33 cellular contexts compared by ENCODE assay signal in the genomic region with DNA sequence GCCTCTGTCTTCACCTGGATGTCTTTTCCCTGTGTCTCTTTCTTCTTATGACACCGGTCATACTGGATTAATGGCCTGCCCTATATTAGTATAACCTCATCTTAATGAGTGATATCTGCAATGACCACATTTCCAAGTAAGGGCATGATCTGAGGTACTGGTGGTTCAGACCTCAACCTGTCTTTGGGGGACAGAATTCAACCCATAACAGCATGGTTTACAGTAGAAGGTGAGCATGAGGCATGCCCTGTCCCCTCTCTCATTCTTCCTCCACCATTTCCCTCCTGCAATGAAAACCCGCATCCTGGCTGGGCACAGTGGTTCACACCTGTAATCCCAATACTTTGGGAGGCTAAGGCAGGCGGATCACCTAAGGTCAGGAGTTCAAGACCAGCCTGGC. TPM values are rescaled to one million over a fixed set of nuclear protein-coding genes. Genes with fewer than 3 reads are reported as not detected.
"Had no signal": no experiment of that assay in that cellular context is flagged by ENCODE, and none has a peak within 500 bp of the region (broad histone marks: within the 10 kb centered on the region; RNA-seq: fewer than 3 reads in every experiment).

No MANE protein-coding gene starts in this region.

- H3K4me3 Mint-ChIP-seq: dendritic cell treated with granulocyte-macrophage colony-stimulating factor and Interleukin-4, amounts not matched to agents 40 ng/mL and 50 ng/mL, for 4 days; endodermal cell; nephron progenitor cell had no signal

- H3K27ac ChIP-seq: breast epithelium, heart left ventricle, pancreas, prostate gland, sigmoid colon, suprapubic skin, tibial artery, VCaP had no signal

- H3K9me3 ChIP-seq: breast epithelium, heart left ventricle, pancreas, prostate gland, sigmoid colon, suprapubic skin, tibial artery had no signal

- DNase-seq: activated CD4-positive, alpha-beta T cell treated with anti-CD3 and anti-CD28 coated beads for 48 hours; activated CD4-positive, alpha-beta T cell treated with anti-CD3 and anti-CD28 coated beads, Interleukin-2, amount 50 U/mL, for 48 hours; activated CD8-positive, alpha-beta memory T cell treated with anti-CD3 and anti-CD28 coated beads, Interleukin-2, amount 50 U/mL, for 48 hours; activated naive CD4-positive, alpha-beta T cell; activated T-cell treated with anti-CD3 and anti-CD28 coated beads, Interleukin-2, amount 50 U/mL, for 4 hours; central memory CD4-positive, alpha-beta T cell; endodermal cell; foreskin fibroblast; heart left ventricle; hypothalamus; immature natural killer cell; kidney; left colon; nephron progenitor cell; pancreas; retina; sigmoid colon; small intestine; stimulated activated CD4-positive, alpha-beta T cell treated with anti-CD3 and anti-CD28 coated beads, Interleukin-1b, Interleukin-23, amount 100 ng/mL, for 48 hours; stimulated activated CD4-positive, alpha-beta T cell treated with anti-CD3 and anti-CD28 coated beads, Interleukin-4, amount 100 ng/mL, for 4 hours; stimulated activated CD8-positive, alpha-beta memory T cell treated with anti-CD3 and anti-CD28 coated beads, Interleukin-4, amount 100 ng/mL, for 48 hours; stimulated activated naive CD4-positive, alpha-beta T cell; T-helper 9 cell; tibial artery had no signal

- H3K36me3 ChIP-seq: breast epithelium, heart left ventricle, pancreas, prostate gland, sigmoid colon, suprapubic skin, tibial artery had no signal

- H3K9me3 Mint-ChIP-seq: activated naive CD4-positive, alpha-beta T cell treated with anti-CD3 and anti-CD28 coated beads, Interleukin-2, amount 50 U/mL, for 72 hours; activated T-cell treated with anti-CD3 and anti-CD28 coated beads, Interleukin-2, amount 50 U/mL, for 4 hours; dendritic cell treated with granulocyte-macrophage colony-stimulating factor and Interleukin-4, amounts not matched to agents 40 ng/mL and 50 ng/mL, for 4 days; endodermal cell; nephron progenitor cell had no signal

- ATAC-seq: activated CD4-positive, CD25-positive, alpha-beta regulatory T cell treated with anti-CD3 and anti-CD28 coated beads, Interleukin-2, amount 50 U/mL, for 24 hours; activated naive CD4-positive, alpha-beta T cell treated with anti-CD3 and anti-CD28 coated beads, Interleukin-2, amount 50 U/mL, for 72 hours; activated T-cell treated with anti-CD3 and anti-CD28 coated beads, Interleukin-2, amount 50 U/mL, for 4 hours; esophagus mucosa; heart left ventricle; left colon; pancreas had no signal

- H3K4me3 ChIP-seq: breast epithelium, heart left ventricle, pancreas, prostate gland, sigmoid colon, suprapubic skin, tibial artery had no signal

- H3K36me3 Mint-ChIP-seq: activated naive CD4-positive, alpha-beta T cell treated with anti-CD3 and anti-CD28 coated beads, Interleukin-2, amount 50 U/mL, for 72 hours; immature natural killer cell had no signal

- H3K4me1 ChIP-seq: breast epithelium, prostate gland had no signal

- H3K27ac Mint-ChIP-seq: activated naive CD4-positive, alpha-beta T cell treated with anti-CD3 and anti-CD28 coated beads, Interleukin-2, amount 50 U/mL, for 72 hours; dendritic cell treated with granulocyte-macrophage colony-stimulating factor and Interleukin-4, amounts not matched to agents 40 ng/mL and 50 ng/mL, for 4 days; endodermal cell; nephron progenitor cell had no signal

RNA-seq across cellular contexts. Expression of a gene that starts 21.5 kb away (rescaled TPM):
- total RNA-seq: activated naive CD4-positive, alpha-beta T cell treated with anti-CD3 and anti-CD28 coated beads, Interleukin-2, amount 50 U/mL, for 72 hours; activated T-cell treated with anti-CD3 and anti-CD28 coated beads, Interleukin-2, amount 50 U/mL, for 4 hours; endodermal cell; suprapubic skin; T-helper 1 cell treated with Interleukin-12 subunit alpha and Interleukin-12 subunit beta and Interleukin-4 antibody, amounts not matched to agents 30 ng/mL and 1 ng/mL, for 36 hours had no signal
